36 cellular contexts compared by ENCODE assay signal in the genomic region with DNA sequence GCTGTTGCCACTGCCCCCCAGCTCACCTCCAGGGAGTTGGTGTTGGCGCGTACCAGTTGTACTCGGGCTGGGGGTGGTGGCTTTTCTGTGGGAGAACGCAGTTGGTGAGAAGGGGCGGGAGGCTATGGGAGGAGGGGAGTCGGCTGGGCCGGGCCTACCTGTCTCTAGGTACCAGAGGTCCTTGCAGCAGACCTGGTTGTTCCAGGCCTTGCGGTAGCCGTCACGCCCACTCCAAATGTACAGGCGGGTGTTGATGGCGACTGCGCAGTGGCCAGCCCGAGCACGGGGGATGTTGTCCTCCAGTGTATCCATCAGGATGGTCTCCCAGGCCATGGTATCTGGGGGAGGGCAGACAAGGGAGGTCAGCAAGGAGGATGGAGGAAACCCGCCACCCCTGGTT. TPM values are rescaled to one million over a fixed set of nuclear protein-coding genes. Genes with fewer than 3 reads are reported as not detected.
"Had no signal": no experiment of that assay in that cellular context is flagged by ENCODE, and none has a peak within 500 bp of the region (broad histone marks: within the 10 kb centered on the region; RNA-seq: fewer than 3 reads in every experiment).

No MANE protein-coding gene starts in this region.

- H3K4me3 ChIP-seq: MG63 had no signal

- H3K27me3 ChIP-seq: MG63 had no signal

- H3K9me3 ChIP-seq: MG63 had no signal

- DNase-seq: Kasumi-1, MG63, MM.1S, MV-4-11, NCI-H1048, NCI-H1092, NCI-H1092 treated with DMSO at 0.1 percent for 48 hours, NCI-H1105, NCI-H1105 treated with DMSO at 0.1 percent for 48 hours, NCI-H1417, NCI-H1417 treated with DMSO at 0.1 percent for 48 hours, NCI-H1436, NCI-H1436 treated with DMSO at 0.1 percent for 48 hours, NCI-H146, NCI-H1694, NCI-H1694 treated with DMSO at 0.1 percent for 48 hours, NCI-H187, NCI-H187 treated with DMSO at 0.1 percent for 48 hours, NCI-H1930, NCI-H2029, NCI-H2029 treated with DMSO at 0.1 percent for 48 hours, NCI-H2081, NCI-H2081 treated with DMSO at 0.1 percent for 48 hours, NCI-H2107, NCI-H2171, NCI-H2171 treated with DMSO at 0.1 percent for 48 hours, NCI-H2227 treated with DMSO at 0.1 percent for 48 hours, NCI-H226, NCI-H345, NCI-H446, NCI-H446 treated with DMSO at 0.1 percent for 48 hours, NCI-H510A, NCI-H510A treated with DMSO at 0.1 percent for 48 hours, NCI-H524, NCI-H524 treated with DMSO at 0.1 percent for 48 hours had no signal

RNA-seq across cellular contexts. Expression of a gene that starts 15.6 kb away (rescaled TPM):
- total RNA-seq: M059J had no signal
